ENCODE assay signal across 8 cellular contexts in the genomic region with DNA sequence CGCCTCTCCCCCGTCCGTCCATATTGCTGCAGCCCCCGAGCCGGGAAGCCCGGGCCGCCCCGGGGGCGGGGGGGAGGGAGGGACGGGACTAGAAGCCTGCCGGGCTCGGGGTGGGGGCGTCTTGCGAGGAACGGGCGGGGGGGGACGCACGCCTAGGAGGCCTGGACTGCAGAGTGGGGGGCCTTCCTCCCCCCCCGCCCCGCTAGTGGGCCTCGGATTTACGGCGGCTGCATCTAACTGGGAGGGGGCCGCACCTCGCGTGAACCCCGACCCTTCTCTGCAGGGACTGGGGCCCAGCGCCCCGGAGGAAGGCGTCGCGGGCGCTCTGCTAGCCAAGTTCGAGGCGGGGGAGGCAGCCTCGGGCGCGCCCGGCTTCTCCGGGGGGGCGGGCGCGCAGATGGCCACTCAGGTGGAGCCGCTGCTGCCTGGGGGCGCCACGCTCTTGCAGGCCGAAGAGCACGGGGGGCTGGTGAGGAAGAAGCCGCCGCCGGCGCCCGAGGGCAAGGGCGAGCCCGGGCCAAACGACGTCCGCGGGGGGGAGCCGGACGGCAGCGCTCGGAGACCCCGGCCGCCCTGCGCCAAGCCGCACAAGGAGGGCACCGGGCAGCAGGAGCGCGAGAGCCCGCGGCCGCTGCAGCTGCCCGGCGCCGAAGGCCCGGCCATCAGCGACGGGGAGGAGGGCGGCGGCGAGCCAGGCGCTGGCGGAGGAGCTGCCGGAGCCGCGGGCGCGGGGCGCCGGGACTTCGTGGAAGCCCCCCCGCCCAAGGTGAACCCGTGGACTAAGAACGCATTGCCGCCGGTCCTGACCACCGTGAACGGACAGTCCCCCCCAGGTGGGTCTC. TPM values are rescaled to one million over a fixed set of nuclear protein-coding genes. Genes with fewer than 3 reads are reported as not detected.
A peak's percentile ranks its signal among the peaks of the same experiment; 100 is the strongest.
DNase-seq lines count a peak whose midpoint lies in the region; ATAC-seq, FAIRE-seq and TF ChIP-seq lines count a peak whose summit lies in the region.

Gene LARP1 (plus strand): TSS at position 17 of the 842 bp plus-strand sequence. CDS start 381 bp downstream, at position 398.

- peaks cover 65% of the 10 kb centered on the region for H3K79me2 ChIP-seq in ACC112 (ENCODE audit: control insufficient read depth, insufficient read depth, low read length, unreplicated experiment)
- peaks cover 47 to 52% of the 10 kb centered on the region in 2 experiments for H3K79me2 ChIP-seq in H1 (ENCODE audit: control insufficient read depth in 1 of 2, insufficient read depth in 2 of 2, low read length in 2 of 2)

- no peak within 1 kb of the TSS for H3K14ac ChIP-seq in H1 (ENCODE audit: insufficient read length)

- peak within 1 kb of the TSS; percentile 42 for H3K4ac ChIP-seq in H1 (replicated peaks; ENCODE audit: insufficient read length, low read depth, low read length)

- peaks cover 6% of the 10 kb centered on the region; the same call in 1 of the 2 replicates for H3K79me1 ChIP-seq in H1 (ENCODE audit: low read depth, low read length)

- H3K9me3 ChIP-seq in H1 (ENCODE audit: insufficient read depth in 2 of 2, low read depth in 1 of 2, low read length in 1 of 2) (no peaks in the 10 kb centered on the region), upper lobe of left lung (no peaks in the 10 kb centered on the region)

- H3K56ac ChIP-seq in H1 (replicated peaks; ENCODE audit: insufficient read length, low read depth, low read length): peak within 1 kb of the TSS; percentile 95

- peak within 1 kb of the TSS; percentile 83 to 99 (median 86) for H3K9ac ChIP-seq in H1 (replicated peaks in 1 of 4; ENCODE audit: extremely low read depth in 1 of 4, low read depth in 3 of 4, low read length in 3 of 4)

- peaks cover 3% of the 10 kb centered on the region; the same call in 1 of the 2 replicates for H3K23me2 ChIP-seq in H1 (ENCODE audit: low read depth, low read length)

- peak; percentile 19 for DNase-seq in T-helper 2 cell treated with Interferon-gamma antibody and Interleukin-4, amounts not matched to agents 5 μg/mL and 100 μg/mL, for 36 hours (ENCODE audit: low spot score)
- DNase-seq in H1 (ENCODE audit: low read depth in 1 of 2, low spot score in 2 of 2): no peak
- DNase-seq in mesothelial cell of epicardium (ENCODE audit: low spot score in 2 of 2, unreplicated experiment in 2 of 2): peak; percentile 40 to 56
- peak; percentile 43 to 92 for DNase-seq in upper lobe of left lung
- DNase-seq in NCI-H524 treated with DMSO at 0.1 percent for 48 hours (lab: John Stamatoyannopoulos, UW): no peak

- H2BK120ac ChIP-seq in H1 (replicated peaks; ENCODE audit: low read depth, low read length): no peak within 1 kb of the TSS

- WGBS in H1 (ENCODE audit: extremely low coverage in 1 of 2, insufficient coverage in 1 of 2, insufficient read length in 1 of 2, insufficient replicate concordance in 2 of 2, low coverage in 1 of 2, low lambda C conversion rate in 2 of 2, missing lambda C conversion rate in 1 of 2), 2 experiments: 0% methylated on average over 40 of the region's 99 CpGs; no CpG with 5 or more reads in 1 of the 2 experiments
- 0 to 1% methylated on average over 2 to 15 of the region's 99 CpGs for WGBS in upper lobe of left lung, 2 donors

- H3K27ac Mint-ChIP-seq in T-helper 2 cell treated with Interferon-gamma antibody and Interleukin-4, amounts not matched to agents 5 μg/mL and 100 μg/mL, for 36 hours: peak within 1 kb of the TSS; percentile 98
- peak within 1 kb of the TSS; percentile 97 for H3K27ac Mint-ChIP-seq in mesothelial cell of epicardium

- TF ChIP-seq CTCF in H1 (IDR thresholded peaks at IDR 0.05; ENCODE audit: control extremely low read depth in 1 of 3, insufficient read depth in 1 of 3, low read depth in 1 of 3, low read length in 3 of 3) (no peak), mesothelial cell of epicardium (IDR thresholded peaks at IDR 0.05; ENCODE audit: unreplicated experiment) (no peak), upper lobe of left lung (IDR thresholded peaks at IDR 0.05) (no peak)

- H3K27me3 Mint-ChIP-seq in T-helper 2 cell treated with Interferon-gamma antibody and Interleukin-4, amounts not matched to agents 5 μg/mL and 100 μg/mL, for 36 hours (ENCODE audit: low read depth): no peaks in the 10 kb centered on the region
- H3K27me3 Mint-ChIP-seq in mesothelial cell of epicardium (ENCODE audit: low read depth): no peaks in the 10 kb centered on the region

- POLR2A ChIA-PET in H1 (lab: Charles Lee; ENCODE audit: partially characterized antibody): interaction anchor here (0.8 to 1.1 kb wide), 5 partner anchors 15 to 101 kb away, joined by 3 to 5 read pairs (median 4); no protein-coding TSS in a partner anchor

- H4K8ac ChIP-seq in H1 (ENCODE audit: extremely low read depth, insufficient read depth, low read length): peak within 1 kb of the TSS; percentile 92

- H3K18ac ChIP-seq in H1 (ENCODE audit: extremely low read depth, low read length): peak within 1 kb of the TSS; percentile 89

- H4K20me1 ChIP-seq in H1 (replicated peaks in 1 of 2; ENCODE audit: control insufficient read depth in 1 of 2, insufficient read depth in 2 of 2, low read length in 2 of 2): peaks cover 18 to 19% of the 10 kb centered on the region in 2 experiments

- peak within 1 kb of the TSS; percentile 92 for H2BK15ac ChIP-seq in H1 (ENCODE audit: low read length)

- peak within 1 kb of the TSS; percentile 94 for H3K4me3 Mint-ChIP-seq in T-helper 2 cell treated with Interferon-gamma antibody and Interleukin-4, amounts not matched to agents 5 μg/mL and 100 μg/mL, for 36 hours
- H3K4me3 Mint-ChIP-seq in mesothelial cell of epicardium: peak within 1 kb of the TSS; percentile 86

- peak within 1 kb of the TSS; percentile 96 for H3K4me3 ChIP-seq in ACC112 (ENCODE audit: low read depth, low read length)
- H3K4me3 ChIP-seq in H1 (ENCODE audit: extremely low read depth in 1 of 4, insufficient read depth in 2 of 4, low read depth in 3 of 4, low read length in 4 of 4): peak within 1 kb of the TSS; percentile 66 to 98 (median 94)
- H3K4me3 ChIP-seq in upper lobe of left lung: peak within 1 kb of the TSS; percentile 99 to 100 (median 100)

- no peaks in the 10 kb centered on the region for H3K36me3 ChIP-seq in ACC112 (ENCODE audit: insufficient read depth, low read length)
- no peaks in the 10 kb centered on the region for H3K36me3 ChIP-seq in H1 (ENCODE audit: control insufficient read depth in 2 of 4, insufficient read depth in 4 of 4, low read length in 3 of 4)
- H3K36me3 ChIP-seq in upper lobe of left lung: no peaks in the 10 kb centered on the region

- CTCF ChIA-PET in H1 (lab: Charles Lee; ENCODE audit: partially characterized antibody): no interaction called here

- peak within 1 kb of the TSS; percentile 81 for H4K5ac ChIP-seq in H1 (ENCODE audit: insufficient read length, low read depth, low read length)

- TF ChIP-seq EP300 in H1 (IDR thresholded peaks at IDR 0.05; ENCODE audit: borderline replicate concordance in 1 of 2, low read depth in 2 of 2, low read length in 2 of 2) (no peak), upper lobe of left lung (IDR thresholded peaks at IDR 0.05) (no peak)

- H2AK5ac ChIP-seq in H1 (ENCODE audit: low read depth, low read length): 0 out of 2 replicates have a peak within 1 kb of the TSS, but pooled peaks have one; percentile 42

- TF ChIP-seq RAD21 in H1 (IDR thresholded peaks at IDR 0.05 in 1 of 2, conservative IDR thresholded peaks at IDR 0.05 in 1 of 2; ENCODE audit: low read depth in 2 of 2, low read length in 2 of 2): no peak

- H3K27ac ChIP-seq in ACC112 (ENCODE audit: low read depth, low read length): peak within 1 kb of the TSS; percentile 93
- H3K27ac ChIP-seq in H1 (ENCODE audit: low read depth, low read length): peak within 1 kb of the TSS; percentile 84; the same call in 1 of the 2 replicates
- H3K27ac ChIP-seq in upper lobe of left lung: peak within 1 kb of the TSS; percentile 95 to 99 (median 96)

- H3K4me2 ChIP-seq in H1 (ENCODE audit: insufficient read depth in 1 of 2, low read depth in 2 of 2, low read length in 2 of 2): peak within 1 kb of the TSS; percentile 62 to 88

- H3K4me1 ChIP-seq in ACC112 (ENCODE audit: control insufficient read depth, insufficient read depth, low read length, unreplicated experiment) (peaks cover 38% of the 10 kb centered on the region), H1 (replicated peaks in 1 of 4; ENCODE audit: control insufficient read depth in 3 of 4, insufficient read depth in 4 of 4, low read length in 3 of 4) (peaks cover 10 to 24% (median 17%) of the 10 kb centered on the region in 4 experiments), upper lobe of left lung (peaks cover 33 to 53% (median 36%) of the 10 kb centered on the region in 4 donors)

- H3K23ac ChIP-seq in H1 (ENCODE audit: insufficient read length): no peak within 1 kb of the TSS

- H2BK5ac ChIP-seq in H1 (ENCODE audit: low read depth, low read length): peak within 1 kb of the TSS; percentile 87

- peaks cover 37% of the 10 kb centered on the region for H3K4me1 Mint-ChIP-seq in T-helper 2 cell treated with Interferon-gamma antibody and Interleukin-4, amounts not matched to agents 5 μg/mL and 100 μg/mL, for 36 hours (ENCODE audit: low read depth)
- peaks cover 45% of the 10 kb centered on the region for H3K4me1 Mint-ChIP-seq in mesothelial cell of epicardium

- H3K27me3 ChIP-seq in ACC112 (ENCODE audit: insufficient read depth, low read length): no peaks in the 10 kb centered on the region
- H3K27me3 ChIP-seq in H1 (replicated peaks in 1 of 4; ENCODE audit: control insufficient read depth in 3 of 4, extremely low read depth in 1 of 4, insufficient read depth in 3 of 4, low read length in 3 of 4): no peaks in the 10 kb centered on the region
- no peaks in the 10 kb centered on the region for H3K27me3 ChIP-seq in upper lobe of left lung

- TF ChIP-seq POLR2A in H1 (IDR thresholded peaks at IDR 0.05; ENCODE audit: control extremely low read depth in 1 of 2, low read depth in 2 of 2, low read length in 2 of 2) (no peak), upper lobe of left lung (IDR thresholded peaks at IDR 0.05) (peak in 2 of 4 donors; percentile 6 to 20)

- H3K9me3 Mint-ChIP-seq in T-helper 2 cell treated with Interferon-gamma antibody and Interleukin-4, amounts not matched to agents 5 μg/mL and 100 μg/mL, for 36 hours: no peaks in the 10 kb centered on the region
- no peaks in the 10 kb centered on the region for H3K9me3 Mint-ChIP-seq in mesothelial cell of epicardium

- no peak for FAIRE-seq in H1 (lab: Jason Lieb, UNC)

- H2BK20ac ChIP-seq in H1 (ENCODE audit: low read length): 0 out of 2 replicates have a peak within 1 kb of the TSS, but pooled peaks have one; percentile 18

- peaks cover 8% of the 10 kb centered on the region for H3K36me3 Mint-ChIP-seq in T-helper 2 cell treated with Interferon-gamma antibody and Interleukin-4, amounts not matched to agents 5 μg/mL and 100 μg/mL, for 36 hours (ENCODE audit: low read depth)
- no peaks in the 10 kb centered on the region for H3K36me3 Mint-ChIP-seq in mesothelial cell of epicardium

- peak; percentile 11 for ATAC-seq in GM18502 (IDR thresholded peaks at IDR 0.05; ENCODE audit: poor library complexity, unreplicated experiment)
- ATAC-seq in HG03159 (IDR thresholded peaks at IDR 0.05; ENCODE audit: unreplicated experiment): peak; percentile 1
- peak in 1 of 2 donors; percentile 2 for ATAC-seq in upper lobe of left lung (ENCODE audit: low FRiP score in 2 of 2)

- H2BK12ac ChIP-seq in H1 (ENCODE audit: low read depth, low read length): peak within 1 kb of the TSS; percentile 68; the same call in 1 of the 2 replicates

- H2AFZ ChIP-seq in ACC112 (ENCODE audit: low read length, unreplicated experiment): peak within 1 kb of the TSS; percentile 66
- H2AFZ ChIP-seq in H1 (ENCODE audit: low read length): no peak within 1 kb of the TSS

- H4K91ac ChIP-seq in H1 (replicated peaks; ENCODE audit: insufficient read length, low read length): peak within 1 kb of the TSS; percentile 89

RNA-seq across cellular contexts. Expression of gene LARP1, which starts in this region (rescaled TPM):
- total RNA-seq in H1 (2021; fragmentation: NEBNext Ultra II Directional; extraction: Animal tissue kit (Norgen Biotek cat#: 25700)): 409 and 422 TPM in 2 replicates
- 106 and 156 TPM in 2 replicates for polyA plus RNA-seq in H1 (2011; rRNA removed)
- 126 TPM for polyA plus RNA-seq in H1 (2011; cell fraction: cytosol; rRNA removed)
- 349 TPM for polyA plus RNA-seq in H1 (2011; cell fraction: nucleus; rRNA removed)
- 181 to 219 TPM (median 186 TPM) in 4 replicates for polyA plus RNA-seq in H1 (2012, experiment 1 of 2)
- 78.9 TPM for polyA plus RNA-seq in H1 (2012, experiment 2 of 2)
- 201 TPM for polyA plus RNA-seq in H1 (2013, experiment 1 of 2)
- polyA plus RNA-seq in H1 (2013, experiment 2 of 2): 196 TPM
- polyA minus RNA-seq in H1 (2011; rRNA and poly(A)+ RNA removed): 223 and 225 TPM in 2 replicates
- polyA minus RNA-seq in H1 (2011; cell fraction: cytosol; rRNA and poly(A)+ RNA removed): 149 TPM
- 253 TPM for polyA minus RNA-seq in H1 (2011; cell fraction: nucleus; rRNA and poly(A)+ RNA removed)
- total RNA-seq in mesothelial cell of epicardium: 245 to 249 TPM (median 245 TPM) in 3 replicates
- 100 to 1,000 TPM; 107 to 154 (median 129) TPM for total RNA-seq in upper lobe of left lung

Comparison
In these comparisons a context has a peak if more than half of its experiments do, and no peak if none do; other contexts are left out.
1. DNase-seq: peak in T-helper 2 cell treated with Interferon-gamma antibody and Interleukin-4, amounts not matched to agents 5 μg/mL and 100 μg/mL, for 36 hours (single experiment), mesothelial cell of epicardium (2 of 2) and upper lobe of left lung (2 of 2); none in H1 (0 of 2) and NCI-H524 treated with DMSO at 0.1 percent for 48 hours (single experiment).
2. Peak in every context shown above with its lines, with median percentiles within 50 percentile points of each other: H3K27ac ChIP-seq and H3K4me3 ChIP-seq.